ENCODE assay signal across 9 cellular contexts in genomic region chr2:151186011-151186410, GRCh38.
"Had no signal": no experiment of that assay in that cellular context is flagged by ENCODE, and none has a peak within 500 bp of the region (broad histone marks: within the 10 kb centered on the region; RNA-seq: fewer than 3 reads in every experiment).

No MANE protein-coding gene starts in this region.

- H3K9me3 ChIP-seq: HAP-1 had no signal

- H3K9ac ChIP-seq: GM23248 had no signal

- H3K4me1 Mint-ChIP-seq: IgD-negative memory B cell had no signal

- ATAC-seq: HCT116, HepG2 had no signal

- H2AFZ ChIP-seq: GM23248 had no signal

- DNase-seq: GM23248, H7, HFFc6, KG1 had no signal

- H3K9me3 Mint-ChIP-seq: HFFc6, IgD-negative memory B cell had no signal

- H3K4me3 Mint-ChIP-seq: HFFc6, IgD-negative memory B cell had no signal

- FAIRE-seq: HepG2 had no signal

- H3K36me3 ChIP-seq: HAP-1 had no signal

- H3K27ac ChIP-seq: GM23248, HL-60 had no signal

- H3K27ac Mint-ChIP-seq: HFFc6, IgD-negative memory B cell had no signal

- H3K36me3 Mint-ChIP-seq: IgD-negative memory B cell had no signal

- H3K4me3 ChIP-seq: GM23248, HAP-1 had no signal
